Comparison of ENCODE assay signal across 8 cellular contexts in genomic region chr19:37594982-37595382, GRCh38. TPM values are rescaled to one million over a fixed set of nuclear protein-coding genes. Genes with fewer than 3 reads are reported as not detected.
A peak's percentile ranks its signal among the peaks of the same experiment; 100 is the strongest.
DNase-seq lines count a peak whose midpoint lies in the region; ATAC-seq and TF ChIP-seq lines count a peak whose summit lies in the region.

No MANE protein-coding gene starts in this region.

- CTCF ChIA-PET in RWPE1 (lab: Yijun Ruan, JAX): no interaction called here

- H3K27ac ChIP-seq in RWPE1: peak overlapping the region; percentile 92

- peak; percentile 37 for ATAC-seq in GM18505 (IDR thresholded peaks at IDR 0.05; ENCODE audit: unreplicated experiment)
- ATAC-seq in HG02885 (IDR thresholded peaks at IDR 0.05; ENCODE audit: poor library complexity, unreplicated experiment): peak; percentile 20
- ATAC-seq in left ventricle myocardium superior: peak; percentile 77
- ATAC-seq in sciatic nerve: peak; percentile 90

- no peak for TF ChIP-seq POLR2A in GM18505 (IDR thresholded peaks at IDR 0.05; ENCODE audit: borderline replicate concordance, extremely low read depth, insufficient read depth, insufficient read length)

- intact Hi-C loops in left ventricle myocardium superior (cut with micrococcal nuclease) (no loop called here), sciatic nerve (cut with DNase I) (no loop called here)

- H3K27ac Mint-ChIP-seq in activated naive CD8-positive, alpha-beta T cell treated with anti-CD3 and anti-CD28 coated beads for 36 hours: peak overlapping the region; percentile 99

- H3K27me3 Mint-ChIP-seq in activated naive CD8-positive, alpha-beta T cell treated with anti-CD3 and anti-CD28 coated beads for 36 hours: no peaks in the 10 kb centered on the region

- peak overlapping the region; percentile 98 for H3K4me3 Mint-ChIP-seq in activated naive CD8-positive, alpha-beta T cell treated with anti-CD3 and anti-CD28 coated beads for 36 hours

- H3K9me3 Mint-ChIP-seq in activated naive CD8-positive, alpha-beta T cell treated with anti-CD3 and anti-CD28 coated beads for 36 hours: peaks cover 34% of the 10 kb centered on the region

- H3K4me1 Mint-ChIP-seq in activated naive CD8-positive, alpha-beta T cell treated with anti-CD3 and anti-CD28 coated beads for 36 hours: peaks cover 21% of the 10 kb centered on the region

- DNase-seq in RWPE1 (ENCODE audit: low spot score): no peak
- peak; percentile 69 for DNase-seq in activated naive CD8-positive, alpha-beta T cell treated with anti-CD3 and anti-CD28 coated beads for 36 hours
- DNase-seq in left ventricle myocardium superior: peak; percentile 76
- peak; percentile 75 for DNase-seq in sciatic nerve (ENCODE audit: low spot score)
- no peak for DNase-seq in GM13976 (ENCODE audit: low spot score)
- DNase-seq in NAMALWA (ENCODE audit: low spot score): no peak

- POLR2A ChIA-PET in RWPE1 (lab: Yijun Ruan, JAX; ENCODE audit: low non-redundant PET): interaction anchor here (0.6 to 0.9 kb wide), 2 partner anchors 87 to 128 kb away, joined by 4 to 7 read pairs; partner anchors contain the start of gene ZNF569

- peaks cover 54% of the 10 kb centered on the region for H3K36me3 Mint-ChIP-seq in activated naive CD8-positive, alpha-beta T cell treated with anti-CD3 and anti-CD28 coated beads for 36 hours

- in situ Hi-C loops in GM13976 (cut with MboI; ENCODE audit: low sequenced_read_pairs, unreplicated experiment): no loop called here

- no peak for TF ChIP-seq CTCF in RWPE1 (conservative IDR thresholded peaks at IDR 0.05; ENCODE audit: low read depth)
- TF ChIP-seq CTCF in GM13976 (IDR thresholded peaks at IDR 0.05; ENCODE audit: borderline replicate concordance, control extremely low read depth, extremely low read depth, insufficient read depth, missing control alignments): no peak

RNA-seq across cellular contexts. Expression of gene ZNF540, which starts 0.3 kb away (rescaled TPM):
- total RNA-seq in activated naive CD8-positive, alpha-beta T cell treated with anti-CD3 and anti-CD28 coated beads for 36 hours: under 1 TPM; 0.72 to 0.82 TPM
- 8.8 TPM for total RNA-seq in left ventricle myocardium superior
- total RNA-seq in sciatic nerve: 8.3 TPM

RNA-seq across cellular contexts. Expression of gene ZNF571, which starts 0.4 kb away (rescaled TPM):
- 1 to 10 TPM; 2.5 to 2.7 TPM for total RNA-seq in activated naive CD8-positive, alpha-beta T cell treated with anti-CD3 and anti-CD28 coated beads for 36 hours
- total RNA-seq in left ventricle myocardium superior: 3.8 TPM
- total RNA-seq in sciatic nerve: 10.7 TPM

Comparison
In these comparisons a context has a peak if more than half of its experiments do, and no peak if none do; other contexts are left out.
1. ATAC-seq: peak in every context shown above with its lines; median percentile 90 in sciatic nerve; 77 in left ventricle myocardium superior; 37 in GM18505; 20 in HG02885.
2. DNase-seq: peak in activated naive CD8-positive, alpha-beta T cell treated with anti-CD3 and anti-CD28 coated beads for 36 hours (single experiment), left ventricle myocardium superior (single experiment) and sciatic nerve (single experiment); none in RWPE1 (single experiment), GM13976 (single experiment) and NAMALWA (single experiment).